Comparison of ENCODE assay signal across 1 cellular context in the genomic region with DNA sequence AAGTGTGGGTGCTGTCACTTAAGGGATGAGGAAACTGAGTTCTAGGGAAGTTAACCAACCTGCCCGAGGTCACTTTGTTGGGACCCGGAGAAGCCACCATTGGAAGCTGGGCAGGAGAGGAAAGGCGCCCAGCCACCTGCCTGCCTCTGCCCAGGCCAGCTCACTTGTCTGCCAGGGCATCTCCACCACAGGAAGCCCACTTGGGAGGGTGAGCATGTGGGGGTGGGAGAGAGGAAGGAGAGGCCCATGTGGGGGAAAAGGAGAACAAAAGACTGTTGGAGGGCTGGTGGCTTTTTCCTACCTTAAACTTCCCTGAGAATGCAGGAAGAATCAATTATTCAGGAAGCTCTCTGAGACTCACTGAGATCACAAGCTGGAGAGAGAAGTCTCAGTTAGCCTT.
TF ChIP-seq lines count a peak whose summit lies in the region.

No MANE protein-coding gene starts in this region.

TF ChIP-seq in H1, 55 proteins besides CTCF, POLR2A, EP300 and RAD21:
- no peak for TF ChIP-seq POU5F1 (IDR thresholded peaks at IDR 0.05; ENCODE audit: low read depth, low read length)
- TF ChIP-seq JUND (IDR thresholded peaks at IDR 0.05; ENCODE audit: low read length) = no peak
- TF ChIP-seq, protein P1, sequence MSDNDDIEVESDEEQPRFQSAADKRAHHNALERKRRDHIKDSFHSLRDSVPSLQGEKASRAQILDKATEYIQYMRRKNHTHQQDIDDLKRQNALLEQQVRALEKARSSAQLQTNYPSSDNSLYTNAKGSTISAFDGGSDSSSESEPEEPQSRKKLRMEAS (IDR thresholded peaks at IDR 0.05) = no peak
- no peak for TF ChIP-seq USF2 (IDR thresholded peaks at IDR 0.05; ENCODE audit: low read length)
- TF ChIP-seq SIN3A (conservative IDR thresholded peaks at IDR 0.05 in 1 of 2, IDR thresholded peaks at IDR 0.05 in 1 of 2; ENCODE audit: low read depth in 1 of 2, low read length in 2 of 2) = no peak
- no peak for TF ChIP-seq CBX5 (IDR thresholded peaks at IDR 0.05; ENCODE audit: low read depth, low read length)
- no peak for TF ChIP-seq NANOG (IDR thresholded peaks at IDR 0.05; ENCODE audit: insufficient read depth, low read depth, low read length, poor library complexity, severe bottlenecking)
TF ChIP-seq in H1: peak in this region for 0.
